In the genomic region with DNA sequence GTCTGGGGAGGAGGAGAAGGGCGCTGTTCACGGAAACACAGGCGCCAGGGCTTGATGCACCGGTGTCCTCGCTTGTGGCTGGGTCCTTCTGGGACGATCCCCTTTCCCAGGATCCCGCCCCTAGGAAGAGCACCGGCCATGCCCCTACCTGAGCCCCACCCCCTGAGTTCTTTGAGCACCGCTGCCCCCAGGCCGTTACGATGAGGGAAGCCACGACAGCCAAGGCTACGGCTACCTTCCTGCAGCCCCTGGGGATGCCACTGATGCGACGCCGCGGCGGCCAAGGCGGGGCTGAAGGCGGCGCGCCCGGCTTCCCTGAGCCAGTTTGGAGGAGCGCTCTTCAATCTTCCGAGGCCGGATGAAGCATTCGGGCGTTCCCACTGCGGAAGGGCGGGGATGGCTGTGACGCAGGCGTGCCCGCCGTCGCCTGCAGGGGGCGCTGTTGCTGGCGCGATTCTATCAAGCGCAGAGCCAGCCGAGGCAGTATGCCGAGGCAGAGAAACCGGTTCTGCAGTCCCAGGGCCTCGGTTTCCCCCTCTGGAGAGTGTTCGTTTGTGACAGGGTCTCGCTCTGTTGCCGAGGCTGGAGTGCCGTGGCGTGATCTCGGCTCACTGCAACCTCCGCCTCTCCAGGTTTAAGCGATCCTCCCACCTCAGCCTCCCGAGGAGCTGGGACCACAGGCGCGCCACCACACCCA, we compare ENCODE assay signal across 8 cellular contexts. TPM values are rescaled to one million over a fixed set of nuclear protein-coding genes. Genes with fewer than 3 reads are reported as not detected.
DNase-seq lines count a peak whose midpoint lies in the region; ATAC-seq and TF ChIP-seq lines count a peak whose summit lies in the region.

No MANE protein-coding gene starts in this region.

- ATAC-seq in omental fat pad (ENCODE audit: low FRiP score), result peak; percentile 58
- ATAC-seq in thoracic aorta (ENCODE audit: insufficient number of reproducible peaks, low FRiP score, low read depth), result no peak
- no peak for ATAC-seq in GM21528 (IDR thresholded peaks at IDR 0.05; ENCODE audit: low FRiP score, unreplicated experiment)

- H3K27ac ChIP-seq in thoracic aorta, result no peak overlapping the region

- no peaks in the 10 kb centered on the region for H3K36me3 ChIP-seq in thoracic aorta

- TF ChIP-seq CTCF in fibroblast of villous mesenchyme (IDR thresholded peaks at IDR 0.05; ENCODE audit: insufficient read depth, low read depth, low read length) (peak; percentile 85), omental fat pad (IDR thresholded peaks at IDR 0.05) (peak in 1 of 3 donors; percentile 26), thoracic aorta (IDR thresholded peaks at IDR 0.05) (peak; percentile 70)

- H3K9me3 ChIP-seq in thoracic aorta, result no peaks in the 10 kb centered on the region

- H3K4me3 ChIP-seq in fibroblast of villous mesenchyme (ENCODE audit: low read depth, low read length), result peak overlapping the region; percentile 41
- H3K4me3 ChIP-seq in thoracic aorta, result peak overlapping the region; percentile 59

- peaks cover 4 to 6% of the 10 kb centered on the region in 2 donors for H3K4me1 ChIP-seq in thoracic aorta (ENCODE audit: control insufficient read depth in 1 of 2, low read depth in 2 of 2)

- in situ Hi-C loops in ACHN (cut with HindIII; ENCODE audit: low pct_ligation_motif_present, low pct_unique_long_range_greater_than_20kb, low sequenced_read_pairs), result no loop called here

- DNase-seq in ACHN, result peak; percentile 71
- peak; percentile 60 for DNase-seq in GM19240 (ENCODE audit: insufficient read length, low spot score)
- peak; percentile 8 for DNase-seq in NOMO-1 treated with dmso at 0.1 percent for 144 hours (lab: John Stamatoyannopoulos, UW; ENCODE audit: unreplicated experiment)
- DNase-seq in activated T-helper 1 cell treated with anti-CD3 and anti-CD28 coated beads, Interleukin-2, amount 50 U/mL, for 16 hours (ENCODE audit: low read depth in 1 of 2, low spot score in 1 of 2), result peak; percentile 63 to 65
- peak; percentile 59 for DNase-seq in fibroblast of villous mesenchyme (ENCODE audit: low read depth)
- DNase-seq in omental fat pad (ENCODE audit: low spot score), result peak; percentile 28
- no peak for DNase-seq in thoracic aorta (ENCODE audit: low spot score)

- H3K27me3 ChIP-seq in thoracic aorta (replicated peaks; ENCODE audit: insufficient read depth), result peaks cover 4% of the 10 kb centered on the region

RNA-seq across cellular contexts. Expression of a gene that starts 9.7 kb away (rescaled TPM):
- under 0.01 and 0.32 TPM in 2 replicates for total RNA-seq in fibroblast of villous mesenchyme
- total RNA-seq in omental fat pad, result 1 to 10 TPM in 1 of 4 donors, under 1 TPM in 3; 0.32 to 1.4 (median 0.42) TPM
- total RNA-seq in thoracic aorta, result under 1 TPM; 0.14 to 0.85 TPM

RNA-seq across cellular contexts. Expression of a gene that starts 31.9 kb away (rescaled TPM):
- total RNA-seq in fibroblast of villous mesenchyme, result not detected in 2 replicates
- not detected for total RNA-seq in omental fat pad
- not detected for total RNA-seq in thoracic aorta
